In genomic region chr19:41883821-41884733, GRCh38 we compare ENCODE assay signal across 9 cellular contexts. TPM values are rescaled to one million over a fixed set of nuclear protein-coding genes. Genes with fewer than 3 reads are reported as not detected.
DNase-seq lines count a peak whose midpoint lies in the region; ATAC-seq and TF ChIP-seq lines count a peak whose summit lies in the region.
"Had no signal": no experiment of that assay in that cellular context is flagged by ENCODE, and none has a peak within 500 bp of the region (broad histone marks: within the 10 kb centered on the region; RNA-seq: fewer than 3 reads in every experiment).

No MANE protein-coding gene starts in this region.

- H3K9me3 Mint-ChIP-seq in activated B cell treated with CpG ODN at 0.5 μM for 24 hours, result no peaks in the 10 kb centered on the region

- TF ChIP-seq CTCF in activated B cell treated with CpG ODN at 0.5 μM for 24 hours (IDR thresholded peaks at IDR 0.05), result no peak

- ATAC-seq in GM18907 (IDR thresholded peaks at IDR 0.05; ENCODE audit: unreplicated experiment), result peak; percentile 69
- ATAC-seq in HG03139 (IDR thresholded peaks at IDR 0.05; ENCODE audit: unreplicated experiment), result peak; percentile 58
- ATAC-seq in activated B cell treated with CpG ODN at 0.5 μM for 24 hours (ENCODE audit: low read depth), result peak; percentile 82

- POLR2A ChIA-PET in activated B cell treated with CpG ODN at 0.5 μM for 24 hours (lab: Charles Lee), result interaction anchor here (0.6 to 10.7 kb wide), 21 partner anchors 10 to 249 kb away, joined by 3 to 279 read pairs (median 5); partner anchors contain the start of genes CD79A, ERFL, POU2F2 and RABAC1

- H3K27me3 Mint-ChIP-seq in activated B cell treated with CpG ODN at 0.5 μM for 24 hours, result no peaks in the 10 kb centered on the region

- CTCF ChIA-PET in activated B cell treated with CpG ODN at 0.5 μM for 24 hours (lab: Charles Lee), result interaction anchor here (0.6 to 4.5 kb wide), 6 partner anchors 11 to 91 kb away, joined by 3 to 41 read pairs (median 4); partner anchors contain the start of gene RPS19

- H3K4me1 Mint-ChIP-seq in activated B cell treated with CpG ODN at 0.5 μM for 24 hours, result peaks cover 78% of the 10 kb centered on the region

- intact Hi-C loops in activated B cell treated with CpG ODN at 0.5 μM for 24 hours (cut with micrococcal nuclease), result loop anchor here (1.0 to 10.0 kb wide), 6 partner anchors 9 to 339 kb away; partner anchors contain the start of genes RABAC1 and RPS19

- H3K4me3 Mint-ChIP-seq in activated B cell treated with CpG ODN at 0.5 μM for 24 hours, result peak overlapping the region; percentile 96

- H3K36me3 Mint-ChIP-seq in activated B cell treated with CpG ODN at 0.5 μM for 24 hours (ENCODE audit: low read depth), result peaks cover 56% of the 10 kb centered on the region

- DNase-seq in AG08396 (ENCODE audit: low spot score), result peak; percentile 99
- peak; percentile 100 for DNase-seq in NCI-H2227 (lab: John Stamatoyannopoulos, UW; ENCODE audit: unreplicated experiment)
- peak; percentile 86 for DNase-seq in activated B cell treated with CpG ODN at 0.5 μM for 24 hours
- peak; percentile 75 for DNase-seq in central memory CD4-positive, alpha-beta T cell
- DNase-seq in iris pigment epithelial cell (ENCODE audit: low read depth), result peak; percentile 98
- DNase-seq in stimulated activated CD4-positive, alpha-beta T cell treated with anti-CD3 and anti-CD28 coated beads, Interleukin-12 subunit alpha, Interleukin-12 subunit beta, amount 100 ng/mL, for 24 hours (ENCODE audit: low read depth in 2 of 2), result peak; percentile 81 to 88

- peak overlapping the region; percentile 97 for H3K27ac Mint-ChIP-seq in activated B cell treated with CpG ODN at 0.5 μM for 24 hours

RNA-seq across cellular contexts. Expression of gene ARHGEF1, which starts 1.1 kb away (rescaled TPM):
- 351 and 418 TPM in 2 replicates for total RNA-seq in activated B cell treated with CpG ODN at 0.5 μM for 24 hours

RNA-seq across cellular contexts. Expression of gene CD79A, which starts 7.0 kb away (rescaled TPM):
- 889 and 943 TPM in 2 replicates for total RNA-seq in activated B cell treated with CpG ODN at 0.5 μM for 24 hours

RNA-seq across cellular contexts. Expression of gene RPS19, which starts 24.0 kb away (rescaled TPM):
- total RNA-seq in activated B cell treated with CpG ODN at 0.5 μM for 24 hours, result 4,196 and 4,853 TPM in 2 replicates

RNA-seq across cellular contexts. Expression of gene DMRTC2, which starts 39.2 kb away (rescaled TPM):
- total RNA-seq in activated B cell treated with CpG ODN at 0.5 μM for 24 hours, result not detected in 2 replicates
- total RNA-seq: T-helper 1 cell treated with Interleukin-12 subunit alpha and Interleukin-12 subunit beta and Interleukin-4 antibody, amounts not matched to agents 30 ng/mL and 1 ng/mL, for 36 hours had no signal

RNA-seq across cellular contexts. Expression of gene LYPD4, which starts 39.6 kb away (rescaled TPM):
- total RNA-seq in activated B cell treated with CpG ODN at 0.5 μM for 24 hours, result not detected in 2 replicates
- total RNA-seq: T-helper 1 cell treated with Interleukin-12 subunit alpha and Interleukin-12 subunit beta and Interleukin-4 antibody, amounts not matched to agents 30 ng/mL and 1 ng/mL, for 36 hours had no signal

Comparison
In these comparisons a context has a peak if more than half of its experiments do, and no peak if none do; other contexts are left out.
1. Peak in every context shown above with its lines: DNase-seq and ATAC-seq.